ENCODE assay signal across 1 cellular context in genomic region chr11:327581-327923, GRCh38.
TF ChIP-seq lines count a peak whose summit lies in the region.

No MANE protein-coding gene starts in this region.

TF ChIP-seq in K562, 482 proteins besides CTCF, POLR2A, EP300 and RAD21:
- 0 out of 2 replicates have a peak, but pooled peaks have one; percentile 4 for TF ChIP-seq ZNF766 (CRISPR knock-in tag; conservative IDR thresholded peaks at IDR 0.05)
- TF ChIP-seq BRD9 (IDR thresholded peaks at IDR 0.05; ENCODE audit: low read depth, partially characterized antibody): peak; percentile 15
- TF ChIP-seq ZNF431 (CRISPR knock-in tag; IDR thresholded peaks at IDR 0.05): no peak
- TF ChIP-seq TAF9B (IDR thresholded peaks at IDR 0.05; ENCODE audit: partially characterized antibody): no peak
- 0 out of 2 replicates have a peak, but pooled peaks have one; percentile 54 for TF ChIP-seq L3MBTL2 (IDR thresholded peaks at IDR 0.05)
- TF ChIP-seq NFIC (IDR thresholded peaks at IDR 0.05): 0 out of 2 replicates have a peak, but pooled peaks have one; percentile 0
- peak; percentile 27 for TF ChIP-seq RBBP5 (IDR thresholded peaks at IDR 0.05; ENCODE audit: borderline replicate concordance, insufficient read depth, low read length, poor library complexity, severe bottlenecking)
- no peak for TF ChIP-seq POLR2H (tag; IDR thresholded peaks at IDR 0.05; ENCODE audit: low read depth)
- TF ChIP-seq CBX3 (IDR thresholded peaks at IDR 0.05; ENCODE audit: borderline replicate concordance in 1 of 2, low read length in 2 of 2): 0 out of 3 replicates have a peak, but pooled peaks of 1 of the 2 experiments have one; percentile 12
- TF ChIP-seq NR2C2 (CRISPR knock-in tag; IDR thresholded peaks at IDR 0.05): no peak
- TF ChIP-seq NR2C2 (tag; IDR thresholded peaks at IDR 0.05): peak; percentile 8; the same call in 1 of the 2 replicates
- TF ChIP-seq HCFC1 (IDR thresholded peaks at IDR 0.05; ENCODE audit: low read depth, low read length): no peak
